In genomic region chr11:1388763-1389102, GRCh38 we compare ENCODE assay signal across 1 cellular context.
TF ChIP-seq lines count a peak whose summit lies in the region.

No MANE protein-coding gene starts in this region.

TF ChIP-seq in GM12878, 131 proteins besides CTCF, POLR2A, EP300 and RAD21:
- TF ChIP-seq CHD2 (IDR thresholded peaks at IDR 0.05; ENCODE audit: borderline replicate concordance, low read depth, low read length) (no peak), TCF7 (IDR thresholded peaks at IDR 0.05; ENCODE audit: borderline replicate concordance) (no peak), PML (IDR thresholded peaks at IDR 0.05; ENCODE audit: low read length) (no peak), BCL3 (IDR thresholded peaks at IDR 0.05; ENCODE audit: borderline replicate concordance, insufficient read depth, low read depth, low read length, poor library complexity, severe bottlenecking) (no peak), PAX5 (IDR thresholded peaks at IDR 0.05; ENCODE audit: borderline replicate concordance, low read depth, low read length) (no peak), CBFB (IDR thresholded peaks at IDR 0.05; ENCODE audit: low read depth) (no peak), FOXK2 (IDR thresholded peaks at IDR 0.05) (no peak), IKZF1 (conservative IDR thresholded peaks at IDR 0.05) (no peak), MTA2 (IDR thresholded peaks at IDR 0.05; ENCODE audit: low read depth) (no peak), EED (IDR thresholded peaks at IDR 0.05; ENCODE audit: low read depth) (no peak), GATAD2B (conservative IDR thresholded peaks at IDR 0.05; ENCODE audit: low read depth) (no peak), ZNF622 (IDR thresholded peaks at IDR 0.05) (no peak), MYB (IDR thresholded peaks at IDR 0.05; ENCODE audit: borderline replicate concordance, low read depth, low read length) (no peak), CBX5 (IDR thresholded peaks at IDR 0.05; ENCODE audit: low read depth) (no peak), MEF2A (IDR thresholded peaks at IDR 0.05; ENCODE audit: insufficient read depth, low read depth, low read length) (no peak), ASH2L (IDR thresholded peaks at IDR 0.05; ENCODE audit: borderline replicate concordance, low read depth) (no peak), TARDBP (IDR thresholded peaks at IDR 0.05; ENCODE audit: borderline replicate concordance) (no peak), RAD51 (IDR thresholded peaks at IDR 0.05) (no peak)
